ENCODE assay signal across 30 cellular contexts in the genomic region with DNA sequence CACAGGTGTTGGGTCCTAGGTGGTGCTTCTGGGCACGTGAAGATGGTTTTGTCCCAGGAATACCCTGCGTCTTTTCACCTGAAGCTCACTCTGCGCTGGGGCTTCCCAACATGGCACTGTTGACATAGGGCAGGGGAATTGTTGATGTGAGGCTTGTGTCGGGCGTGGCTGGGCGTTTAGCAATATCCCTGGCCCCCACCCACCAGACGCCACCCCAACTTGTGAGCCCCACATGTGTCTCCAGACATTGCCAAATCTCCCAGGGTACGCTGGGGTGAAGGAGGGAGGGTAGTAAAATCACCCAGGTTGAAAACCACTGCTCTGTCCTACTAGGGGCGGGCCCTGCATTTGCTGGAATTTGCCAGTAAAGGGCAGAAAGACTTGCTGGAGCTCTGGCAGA.
"Had no signal": no experiment of that assay in that cellular context is flagged by ENCODE, and none has a peak within 500 bp of the region (broad histone marks: within the 10 kb centered on the region; RNA-seq: fewer than 3 reads in every experiment).

No MANE protein-coding gene starts in this region.

- H3K4me3 Mint-ChIP-seq: central memory CD8-positive, alpha-beta T cell; immature natural killer cell; naive thymus-derived CD8-positive, alpha-beta T cell; neural crest cell; stimulated activated naive B cell treated with anti-CD40 and anti-IgM and Interleukin-4, amounts not matched to agents 10 μg/mL and 1 μg/mL and 100 μg/mL, for 72 hours; T-helper 17 cell had no signal

- H3K27ac ChIP-seq: breast epithelium, dorsolateral prefrontal cortex, heart left ventricle, right atrium auricular region, testis, upper lobe of left lung, vagina, WERI-Rb-1 had no signal

- H3K9me3 ChIP-seq: breast epithelium, heart left ventricle, right atrium auricular region, testis, upper lobe of left lung, vagina had no signal

- FAIRE-seq: colon, kidney had no signal

- H3K27me3 Mint-ChIP-seq: central memory CD8-positive, alpha-beta T cell; naive thymus-derived CD8-positive, alpha-beta T cell; stimulated activated naive B cell treated with anti-CD40 and anti-IgM and Interleukin-4, amounts not matched to agents 10 μg/mL and 1 μg/mL and 100 μg/mL, for 72 hours; T-helper 17 cell had no signal

- H3K9me3 Mint-ChIP-seq: activated naive CD4-positive, alpha-beta T cell treated with anti-CD3 and anti-CD28 coated beads, Interleukin-2, amount 50 U/mL, for 72 hours; central memory CD8-positive, alpha-beta T cell; naive thymus-derived CD8-positive, alpha-beta T cell; neural crest cell; stimulated activated naive B cell treated with anti-CD40 and anti-IgM and Interleukin-4, amounts not matched to agents 10 μg/mL and 1 μg/mL and 100 μg/mL, for 72 hours had no signal

- H3K36me3 Mint-ChIP-seq: activated naive CD4-positive, alpha-beta T cell treated with anti-CD3 and anti-CD28 coated beads, Interleukin-2, amount 50 U/mL, for 72 hours; immature natural killer cell; naive thymus-derived CD8-positive, alpha-beta T cell; stimulated activated naive B cell treated with anti-CD40 and anti-IgM and Interleukin-4, amounts not matched to agents 10 μg/mL and 1 μg/mL and 100 μg/mL, for 72 hours had no signal

- H3K4me3 ChIP-seq: breast epithelium, dorsolateral prefrontal cortex, heart left ventricle, right atrium auricular region, testis, upper lobe of left lung, vagina had no signal

- H3K27me3 ChIP-seq: breast epithelium, dorsolateral prefrontal cortex, heart left ventricle, right atrium auricular region, testis, upper lobe of left lung, vagina had no signal

- DNase-seq: activated CD4-positive, alpha-beta T cell treated with anti-CD3 and anti-CD28 coated beads for 48 hours; activated CD4-positive, alpha-beta T cell treated with anti-CD3 and anti-CD28 coated beads, Interleukin-2, amount 50 U/mL, for 48 hours; activated CD8-positive, alpha-beta memory T cell treated with anti-CD3 and anti-CD28 coated beads for 24 hours; activated T-cell treated with anti-CD3 and anti-CD28 coated beads, Interleukin-2, amount 50 U/mL, for 1 hour; dorsolateral prefrontal cortex; effector memory CD4-positive, alpha-beta T cell; foreskin fibroblast; heart left ventricle; hypothalamus; immature natural killer cell; kidney; midbrain; naive thymus-derived CD8-positive, alpha-beta T cell; occipital lobe; stimulated activated CD4-positive, alpha-beta T cell treated with anti-CD3 and anti-CD28 coated beads, Interleukin-15, amount 100 ng/mL, for 24 hours; stimulated activated CD4-positive, alpha-beta T cell treated with anti-CD3 and anti-CD28 coated beads, Interleukin-2, amount 100 ng/mL, for 24 hours; stimulated activated naive B cell treated with anti-CD40 and anti-IgM and Interleukin-4, amounts not matched to agents 10 μg/mL and 1 μg/mL and 100 μg/mL, for 72 hours; T-helper 17 cell; T1000; testis; upper lobe of left lung; WERI-Rb-1 had no signal

- H3K27ac Mint-ChIP-seq: immature natural killer cell; stimulated activated naive B cell treated with anti-CD40 and anti-IgM and Interleukin-4, amounts not matched to agents 10 μg/mL and 1 μg/mL and 100 μg/mL, for 72 hours; T-helper 17 cell had no signal

- H3K36me3 ChIP-seq: breast epithelium, heart left ventricle, right atrium auricular region, upper lobe of left lung, vagina had no signal

- ATAC-seq: activated CD4-positive, CD25-positive, alpha-beta regulatory T cell treated with anti-CD3 and anti-CD28 coated beads, Interleukin-2, amount 50 U/mL, for 24 hours; activated naive CD4-positive, alpha-beta T cell treated with anti-CD3 and anti-CD28 coated beads, Interleukin-2, amount 50 U/mL, for 72 hours; heart left ventricle; naive thymus-derived CD8-positive, alpha-beta T cell; stimulated activated naive B cell treated with anti-CD40 and anti-IgM and Interleukin-4, amounts not matched to agents 10 μg/mL and 1 μg/mL and 100 μg/mL, for 72 hours; T-helper 17 cell had no signal
